14 cellular contexts compared by ENCODE assay signal in the genomic region with DNA sequence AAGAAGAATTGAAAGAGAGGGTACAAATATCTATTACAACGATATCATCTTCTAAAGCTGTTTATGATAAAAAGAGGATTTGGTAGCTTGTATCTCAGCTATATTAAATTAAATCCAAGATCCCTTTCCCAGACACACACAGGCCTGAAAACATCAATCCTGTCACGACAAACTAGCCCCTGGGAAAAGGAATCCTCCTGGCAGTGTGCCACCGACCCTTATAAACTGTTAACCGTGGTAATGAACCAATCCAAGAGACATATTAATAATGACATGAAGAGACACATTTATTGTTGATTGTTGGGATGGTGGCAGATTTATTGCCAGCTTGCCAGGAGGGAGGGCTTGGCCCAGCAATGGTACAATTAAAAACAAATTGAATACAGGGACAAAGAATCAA.
"Had no signal": no experiment of that assay in that cellular context is flagged by ENCODE, and none has a peak within 500 bp of the region (broad histone marks: within the 10 kb centered on the region; RNA-seq: fewer than 3 reads in every experiment).

No MANE protein-coding gene starts in this region.

- H3K27ac ChIP-seq: foreskin keratinocyte, heart left ventricle, thyroid gland had no signal

- DNase-seq: activated CD4-positive, alpha-beta T cell treated with anti-CD3 and anti-CD28 coated beads, Interleukin-2, amount 10 ng/mL, durations not matched to agents 24 days and 14 days; activated naive CD4-positive, alpha-beta T cell treated with Interleukin-2 at 50 U/mL for 16 hours; activated naive CD8-positive, alpha-beta T cell treated with anti-CD3 and anti-CD28 coated beads, Interleukin-2, amount 50 U/mL, for 24 hours; foreskin keratinocyte; heart left ventricle; mammary epithelial cell; mucosa of descending colon; naive thymus-derived CD8-positive, alpha-beta T cell; right cardiac atrium; thyroid gland had no signal

- H3K4me2 ChIP-seq: smooth muscle cell had no signal

- H3K4me1 ChIP-seq: foreskin keratinocyte, heart left ventricle, thyroid gland had no signal

- ATAC-seq: activated naive CD8-positive, alpha-beta T cell treated with anti-CD3 and anti-CD28 coated beads, Interleukin-2, amount 50 U/mL, for 24 hours; foreskin keratinocyte; heart left ventricle; left lobe of liver; mucosa of descending colon; naive thymus-derived CD8-positive, alpha-beta T cell; right cardiac atrium; stimulated activated effector memory CD8-positive, alpha-beta T cell treated with anti-CD3 and anti-CD28 coated beads, Interleukin-12 subunit alpha, Interleukin-12 subunit beta, amount 100 ng/mL, for 72 hours; WTC11 had no signal

- H3K27me3 ChIP-seq: foreskin keratinocyte, thyroid gland had no signal

- H3K36me3 ChIP-seq: heart left ventricle, thyroid gland had no signal

- H3K9me3 ChIP-seq: heart left ventricle, thyroid gland had no signal

- H3K4me3 ChIP-seq: heart left ventricle, mucosa of descending colon, smooth muscle cell, thyroid gland had no signal
